ENCODE assay signal across 17 cellular contexts in genomic region chr11:129225190-129225589, GRCh38. TPM values are rescaled to one million over a fixed set of nuclear protein-coding genes. Genes with fewer than 3 reads are reported as not detected.
DNase-seq lines count a peak whose midpoint lies in the region; ATAC-seq and TF ChIP-seq lines count a peak whose summit lies in the region.
"Had no signal": no experiment of that assay in that cellular context is flagged by ENCODE, and none has a peak within 500 bp of the region (broad histone marks: within the 10 kb centered on the region; RNA-seq: fewer than 3 reads in every experiment).

No MANE protein-coding gene starts in this region.

- peaks cover 14% of the 10 kb centered on the region for H3K36me3 Mint-ChIP-seq in progenitor cell of endocrine pancreas (ENCODE audit: insufficient read depth)
- peaks cover 8% of the 10 kb centered on the region for H3K36me3 Mint-ChIP-seq in activated naive CD8-positive, alpha-beta T cell treated with anti-CD3 and anti-CD28 coated beads, Interleukin-2, amount 50 U/mL, for 24 hours (ENCODE audit: low read depth)

- DNase-seq in HCEC 1CT (peak; percentile 76), amniotic epithelial cell (ENCODE audit: low read depth) (peak; percentile 82), fibroblast of pulmonary artery (ENCODE audit: low read depth) (peak; percentile 80), progenitor cell of endocrine pancreas (ENCODE audit: low spot score, unreplicated experiment) (no peak)
- no peak for DNase-seq in activated naive CD8-positive, alpha-beta T cell treated with anti-CD3 and anti-CD28 coated beads, Interleukin-2, amount 50 U/mL, for 24 hours
- DNase-seq: activated CD8-positive, alpha-beta T cell treated with anti-CD3 and anti-CD28 coated beads, Interleukin-2, amount 10 ng/mL, durations not matched to agents 7 days and 5 days; adrenal gland; colonic mucosa; NCI-H1092; NCI-H82; occipital lobe had no signal

- H3K4me1 Mint-ChIP-seq in progenitor cell of endocrine pancreas (ENCODE audit: low read depth): peaks cover 19% of the 10 kb centered on the region
- no peaks in the 10 kb centered on the region for H3K4me1 Mint-ChIP-seq in activated naive CD8-positive, alpha-beta T cell treated with anti-CD3 and anti-CD28 coated beads, Interleukin-2, amount 50 U/mL, for 24 hours

- H3K4me3 ChIP-seq in fibroblast of pulmonary artery (replicated peaks; ENCODE audit: low read depth, low read length): no peak overlapping the region
- H3K4me3 ChIP-seq: adrenal gland, colonic mucosa, hepatocyte had no signal

- TF ChIP-seq CTCF in fibroblast of pulmonary artery (IDR thresholded peaks at IDR 0.05; ENCODE audit: low read length, missing control alignments): no peak
- TF ChIP-seq CTCF in progenitor cell of endocrine pancreas (IDR thresholded peaks at IDR 0.05; ENCODE audit: unreplicated experiment): no peak

- no peak for ATAC-seq in activated naive CD8-positive, alpha-beta T cell treated with anti-CD3 and anti-CD28 coated beads, Interleukin-2, amount 50 U/mL, for 24 hours
- no peak for ATAC-seq in HG02870 (IDR thresholded peaks at IDR 0.05; ENCODE audit: unreplicated experiment)
- ATAC-seq in GM19328 (IDR thresholded peaks at IDR 0.05; ENCODE audit: unreplicated experiment): no peak
- ATAC-seq in GM21737 (IDR thresholded peaks at IDR 0.05; ENCODE audit: unreplicated experiment): no peak
- ATAC-seq: activated CD8-positive, alpha-beta T cell treated with anti-CD3 and anti-CD28 coated beads, Interleukin-2, amount 10 ng/mL, durations not matched to agents 7 days and 5 days; HCT116; WTC11 had no signal

- no peaks in the 10 kb centered on the region for H3K27me3 Mint-ChIP-seq in progenitor cell of endocrine pancreas
- no peaks in the 10 kb centered on the region for H3K27me3 Mint-ChIP-seq in activated naive CD8-positive, alpha-beta T cell treated with anti-CD3 and anti-CD28 coated beads, Interleukin-2, amount 50 U/mL, for 24 hours

- H3K27ac Mint-ChIP-seq in progenitor cell of endocrine pancreas: peak overlapping the region; percentile 8
- no peak overlapping the region for H3K27ac Mint-ChIP-seq in activated naive CD8-positive, alpha-beta T cell treated with anti-CD3 and anti-CD28 coated beads, Interleukin-2, amount 50 U/mL, for 24 hours
- H3K27ac Mint-ChIP-seq: activated CD8-positive, alpha-beta T cell treated with anti-CD3 and anti-CD28 coated beads, Interleukin-2, amount 10 ng/mL, durations not matched to agents 7 days and 5 days; WTC11 had no signal

- H3K4me3 Mint-ChIP-seq in progenitor cell of endocrine pancreas (ENCODE audit: low read depth): no peak overlapping the region
- no peak overlapping the region for H3K4me3 Mint-ChIP-seq in activated naive CD8-positive, alpha-beta T cell treated with anti-CD3 and anti-CD28 coated beads, Interleukin-2, amount 50 U/mL, for 24 hours
- H3K4me3 Mint-ChIP-seq: activated CD8-positive, alpha-beta T cell treated with anti-CD3 and anti-CD28 coated beads, Interleukin-2, amount 10 ng/mL, durations not matched to agents 7 days and 5 days; WTC11 had no signal

- peaks cover 22% of the 10 kb centered on the region for H3K9me3 Mint-ChIP-seq in progenitor cell of endocrine pancreas (ENCODE audit: low read depth)
- peaks cover 25% of the 10 kb centered on the region for H3K9me3 Mint-ChIP-seq in activated naive CD8-positive, alpha-beta T cell treated with anti-CD3 and anti-CD28 coated beads, Interleukin-2, amount 50 U/mL, for 24 hours

RNA-seq across cellular contexts. Expression of gene ARHGAP32, which starts 33.1 kb away (rescaled TPM):
- total RNA-seq in progenitor cell of endocrine pancreas: 42.3 and 48.0 TPM in 2 replicates

Comparison
In these comparisons a context has a peak if more than half of its experiments do, and no peak if none do; other contexts are left out.
1. DNase-seq: peak in HCEC 1CT (single experiment), amniotic epithelial cell (single experiment) and fibroblast of pulmonary artery (single experiment); none in progenitor cell of endocrine pancreas (single experiment) and activated naive CD8-positive, alpha-beta T cell treated with anti-CD3 and anti-CD28 coated beads, Interleukin-2, amount 50 U/mL, for 24 hours (single experiment).